ENCODE assay signal across 12 cellular contexts in the genomic region with DNA sequence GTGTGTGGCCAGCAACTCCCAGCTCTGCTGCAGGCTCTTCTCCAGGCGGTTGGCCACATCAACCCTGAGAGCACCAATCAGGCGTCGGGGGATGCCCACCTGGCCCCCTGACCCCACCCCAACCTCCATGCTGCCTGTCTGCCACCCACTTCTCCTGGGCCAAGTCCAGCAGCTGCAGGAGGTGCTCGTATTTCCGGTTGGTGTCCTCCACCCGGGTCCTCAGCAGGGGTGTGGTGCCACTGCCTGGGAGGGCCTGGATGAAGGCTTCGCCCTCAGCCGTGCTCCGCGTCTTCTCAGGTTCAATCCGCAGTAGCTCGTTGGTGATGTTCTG. TPM values are rescaled to one million over a fixed set of nuclear protein-coding genes. Genes with fewer than 3 reads are reported as not detected.
A peak's percentile ranks its signal among the peaks of the same experiment; 100 is the strongest.
DNase-seq lines count a peak whose midpoint lies in the region; ATAC-seq and TF ChIP-seq lines count a peak whose summit lies in the region.
"Had no signal": no experiment of that assay in that cellular context is flagged by ENCODE, and none has a peak within 500 bp of the region (broad histone marks: within the 10 kb centered on the region; RNA-seq: fewer than 3 reads in every experiment).

No MANE protein-coding gene starts in this region.

- ATAC-seq in heart right ventricle (no peak), esophagus mucosa (peak; percentile 1), HG02571 (IDR thresholded peaks at IDR 0.05; ENCODE audit: unreplicated experiment) (no peak), lower lobe of right lung (no peak)

- peaks cover 21% of the 10 kb centered on the region for H3K4me1 ChIP-seq in left ventricle myocardium inferior
- peaks cover 8 to 20% (median 14%) of the 10 kb centered on the region in 9 donors for H3K4me1 ChIP-seq in heart right ventricle
- H3K4me1 ChIP-seq in lower lobe of right lung, result no peaks in the 10 kb centered on the region
- H3K4me1 ChIP-seq: SJSA1 had no signal

- H3K4me3 ChIP-seq in left ventricle myocardium inferior (no peak overlapping the region), heart right ventricle (no peak overlapping the region), lower lobe of right lung (no peak overlapping the region)
- H3K4me3 ChIP-seq: SJSA1 had no signal

- intact Hi-C loops in left ventricle myocardium inferior (cut with micrococcal nuclease), result no loop called here
- intact Hi-C loops in heart right ventricle (cut with DNase I), result loop anchor here in 1 of 10 donors (5.0 kb wide), 1 partner anchor 45 kb away; a partner anchor contains a TSS
- intact Hi-C loops in lower lobe of right lung (cut with DNase I), result no loop called here

- DNase-seq in left ventricle myocardium inferior (no peak), heart right ventricle (no peak), NCI-H2196 treated with DMSO at 0.1 percent for 48 hours (lab: John Stamatoyannopoulos, UW; ENCODE audit: unreplicated experiment) (peak; percentile 56), germinal center (ENCODE audit: low spot score) (no peak), NCI-H128 (lab: John Stamatoyannopoulos, UW; ENCODE audit: unreplicated experiment) (no peak), lower lobe of right lung (no peak)
- DNase-seq: Calu3, NCI-H1436 treated with DMSO at 0.1 percent for 48 hours had no signal

- H3K27ac ChIP-seq in left ventricle myocardium inferior (replicated peaks) (peak overlapping the region; percentile 78), heart right ventricle (peak overlapping the region in 2 of 10 donors; percentile 42 to 53), lower lobe of right lung (no peak overlapping the region)
- H3K27ac ChIP-seq: C4-2B, SJSA1 had no signal

- H3K36me3 ChIP-seq in left ventricle myocardium inferior (peaks cover 38% of the 10 kb centered on the region), heart right ventricle (peaks cover 0 to 33% (median 11%) of the 10 kb centered on the region in 9 donors), lower lobe of right lung (peaks cover 95% of the 10 kb centered on the region)

- H3K9me3 ChIP-seq in left ventricle myocardium inferior (replicated peaks) (no peaks in the 10 kb centered on the region), heart right ventricle (no peaks in the 10 kb centered on the region), lower lobe of right lung (no peaks in the 10 kb centered on the region)
- H3K9me3 ChIP-seq: SJSA1 had no signal

- no peak for TF ChIP-seq CTCF in left ventricle myocardium inferior (IDR thresholded peaks at IDR 0.05; ENCODE audit: borderline replicate concordance)
- TF ChIP-seq CTCF in heart right ventricle (IDR thresholded peaks at IDR 0.05), result no peak
- no peak for TF ChIP-seq CTCF in lower lobe of right lung (IDR thresholded peaks at IDR 0.05)

- 77% methylated on average over 12 of the region's 12 CpGs for WGBS in heart right ventricle, 2 donors

- H3K27me3 ChIP-seq in left ventricle myocardium inferior (ENCODE audit: low read depth) (no peaks in the 10 kb centered on the region), heart right ventricle (no peaks in the 10 kb centered on the region), lower lobe of right lung (ENCODE audit: low read depth) (no peaks in the 10 kb centered on the region)
- H3K27me3 ChIP-seq: SJSA1 had no signal

RNA-seq across cellular contexts. Expression of a gene that starts 44.6 kb away (rescaled TPM):
- 41.1 TPM for total RNA-seq in left ventricle myocardium inferior
- 10 to 100 TPM; 28.1 to 56.9 (median 31.1) TPM for total RNA-seq in heart right ventricle
- polyA plus RNA-seq in heart right ventricle, result 10 to 100 TPM; 11.3 to 16.5 TPM
- 12.0 TPM for total RNA-seq in esophagus mucosa
- total RNA-seq in lower lobe of right lung, result 36.1 TPM

RNA-seq across cellular contexts. Expression of a gene that starts 44.8 kb away (rescaled TPM):
- total RNA-seq in left ventricle myocardium inferior (86.7 TPM), heart right ventricle (100 to 1,000 TPM in 1 of 10 donors, 10 to 100 TPM in 9; 70.9 to 105 (median 75.1) TPM), esophagus mucosa (49.9 TPM), lower lobe of right lung (89.3 TPM)
- polyA plus RNA-seq in heart right ventricle, result 10 to 100 TPM; 36.5 to 56.3 TPM

RNA-seq across cellular contexts. Expression of a gene that starts 45.1 kb away (rescaled TPM):
- 7.6 TPM for total RNA-seq in left ventricle myocardium inferior
- total RNA-seq in heart right ventricle, result 10 to 100 TPM in 2 of 10 donors, 1 to 10 TPM in 8; 5.5 to 19.3 (median 7.7) TPM
- 1 to 10 TPM; 4.9 to 6.4 TPM for polyA plus RNA-seq in heart right ventricle
- 705 TPM for total RNA-seq in esophagus mucosa
- 60.5 TPM for total RNA-seq in lower lobe of right lung

Comparison
In these comparisons a context has a peak if more than half of its experiments do, and no peak if none do; other contexts are left out.
1. RNA of a gene that starts 45.1 kb away (total RNA-seq): 705 TPM in esophagus mucosa (single experiment); 60.5 TPM in lower lobe of right lung (single experiment), 5.5 to 19.3 TPM in heart right ventricle and 7.6 TPM in left ventricle myocardium inferior (single experiment); every median in the first group is over 10 times any median in the second.